10 cellular contexts compared by ENCODE assay signal in genomic region chr3:38163117-38163870, GRCh38. TPM values are rescaled to one million over a fixed set of nuclear protein-coding genes. Genes with fewer than 3 reads are reported as not detected.
DNase-seq lines count a peak whose midpoint lies in the region; ATAC-seq and TF ChIP-seq lines count a peak whose summit lies in the region.
"Had no signal": no experiment of that assay in that cellular context is flagged by ENCODE, and none has a peak within 500 bp of the region (broad histone marks: within the 10 kb centered on the region; RNA-seq: fewer than 3 reads in every experiment).

No MANE protein-coding gene starts in this region.

- H3K9me2 ChIP-seq in Loucy (replicated peaks; ENCODE audit: low read depth, low read length): no peaks in the 10 kb centered on the region

- H4K20me1 ChIP-seq in Loucy (ENCODE audit: insufficient read depth, low read length, poor library complexity, severe bottlenecking): peaks cover 19% of the 10 kb centered on the region

- no peaks in the 10 kb centered on the region for H3K27me3 Mint-ChIP-seq in activated naive CD8-positive, alpha-beta T cell treated with anti-CD3 and anti-CD28 coated beads, Interleukin-2, amount 50 U/mL, for 24 hours
- peaks cover 0 to 6% (median 0%) of the 10 kb centered on the region in 5 donors for H3K27me3 Mint-ChIP-seq in naive thymus-derived CD4-positive, alpha-beta T cell

- peaks cover 41% of the 10 kb centered on the region for H3K79me2 ChIP-seq in Loucy (ENCODE audit: insufficient read depth, low read length)

- no peaks in the 10 kb centered on the region for H3K27me3 ChIP-seq in Loucy (ENCODE audit: insufficient read depth, low read length, poor library complexity, severe bottlenecking)
- no peaks in the 10 kb centered on the region for H3K27me3 ChIP-seq in naive thymus-derived CD4-positive, alpha-beta T cell (ENCODE audit: control insufficient read depth in 2 of 2, insufficient read depth in 2 of 2, low read length in 2 of 2)
- H3K27me3 ChIP-seq: tibial artery had no signal

- H3K27ac Mint-ChIP-seq in activated naive CD8-positive, alpha-beta T cell treated with anti-CD3 and anti-CD28 coated beads, Interleukin-2, amount 50 U/mL, for 24 hours: peak overlapping the region; percentile 39
- peak overlapping the region in 8 of 9 donors; percentile 37 to 100 (median 100) for H3K27ac Mint-ChIP-seq in naive thymus-derived CD4-positive, alpha-beta T cell

- H3K36me3 ChIP-seq in Loucy (ENCODE audit: insufficient read depth, low read length): no peaks in the 10 kb centered on the region
- peaks cover 0 to 7% (median 0%) of the 10 kb centered on the region in 3 experiments for H3K36me3 ChIP-seq in naive thymus-derived CD4-positive, alpha-beta T cell (ENCODE audit: control insufficient read depth in 2 of 3, insufficient read depth in 3 of 3, low read length in 3 of 3)
- H3K36me3 ChIP-seq: tibial artery had no signal

- 0 out of 2 replicates have a peak, but pooled peaks have one; percentile 31 for TF ChIP-seq CTCF in Loucy (conservative IDR thresholded peaks at IDR 0.05; ENCODE audit: low read length)

- POLR2A ChIA-PET in naive thymus-derived CD4-positive, alpha-beta T cell (lab: Charles Lee): interaction anchor here (1.1 to 5.4 kb wide), 3 partner anchors 8 to 23 kb away, joined by 3 to 156 read pairs (median 3); partner anchors contain the start of genes ACAA1 and MYD88

- no peak overlapping the region for H3K4me3 Mint-ChIP-seq in activated naive CD8-positive, alpha-beta T cell treated with anti-CD3 and anti-CD28 coated beads, Interleukin-2, amount 50 U/mL, for 24 hours
- peak overlapping the region in 8 of 10 donors; percentile 7 to 65 (median 26) for H3K4me3 Mint-ChIP-seq in naive thymus-derived CD4-positive, alpha-beta T cell

- no peaks in the 10 kb centered on the region for H3K9me3 Mint-ChIP-seq in activated naive CD8-positive, alpha-beta T cell treated with anti-CD3 and anti-CD28 coated beads, Interleukin-2, amount 50 U/mL, for 24 hours
- peaks cover 0 to 4% (median 0%) of the 10 kb centered on the region in 11 donors for H3K9me3 Mint-ChIP-seq in naive thymus-derived CD4-positive, alpha-beta T cell

- peaks cover 2% of the 10 kb centered on the region; the same call in 1 of the 2 replicates for H3F3A ChIP-seq in Loucy (ENCODE audit: low read depth)

- CTCF ChIA-PET in naive thymus-derived CD4-positive, alpha-beta T cell (lab: Charles Lee): interaction anchor here (0.5 to 2.0 kb wide), 3 partner anchors 16 to 46 kb away, joined by 3 to 7 read pairs (median 6); partner anchors contain the start of gene ACAA1

- peak overlapping the region; percentile 92 for H3K9ac ChIP-seq in Loucy (ENCODE audit: low read depth, low read length, poor library complexity, severe bottlenecking)

- peak overlapping the region; percentile 86 for H3K4me2 ChIP-seq in Loucy (ENCODE audit: low read depth, low read length, poor library complexity, severe bottlenecking)

- intact Hi-C loops in naive thymus-derived CD4-positive, alpha-beta T cell (cut with micrococcal nuclease): loop anchor here in 1 of 2 donors (10.0 kb wide), 1 partner anchor 1222 kb away; the partner anchor contains the start of gene SLC25A38
- intact Hi-C loops in posterior vena cava (cut with DNase I): no loop called here

- H3K4me1 Mint-ChIP-seq in activated naive CD8-positive, alpha-beta T cell treated with anti-CD3 and anti-CD28 coated beads, Interleukin-2, amount 50 U/mL, for 24 hours: peaks cover 37% of the 10 kb centered on the region
- peaks cover 22 to 37% (median 29%) of the 10 kb centered on the region in 7 donors for H3K4me1 Mint-ChIP-seq in naive thymus-derived CD4-positive, alpha-beta T cell

- H3K4me3 ChIP-seq in Loucy (ENCODE audit: low read length, poor library complexity, severe bottlenecking): no peak overlapping the region
- no peak overlapping the region for H3K4me3 ChIP-seq in naive thymus-derived CD4-positive, alpha-beta T cell (ENCODE audit: low read length)

- DNase-seq in DMS 273 (lab: John Stamatoyannopoulos, UW; ENCODE audit: unreplicated experiment) (peak; percentile 38), DMS 273 treated with DMSO at 0.1 percent for 48 hours (lab: John Stamatoyannopoulos, UW) (no peak), SKM-1 treated with dmso at 0.1 percent for 144 hours (lab: John Stamatoyannopoulos, UW; ENCODE audit: unreplicated experiment) (no peak), posterior vena cava (ENCODE audit: low spot score) (no peak), globus pallidus (ENCODE audit: low spot score) (no peak)
- no peak for DNase-seq in activated naive CD8-positive, alpha-beta T cell treated with anti-CD3 and anti-CD28 coated beads, Interleukin-2, amount 50 U/mL, for 24 hours
- peak in 2 of 9 donors; percentile 23 to 24 for DNase-seq in naive thymus-derived CD4-positive, alpha-beta T cell
- DNase-seq: activated effector memory CD4-positive, alpha-beta T cell treated with anti-CD3 and anti-CD28 coated beads, Interleukin-2, amount 50 U/mL, for 16 hours; tibial artery had no signal

- peaks cover 30% of the 10 kb centered on the region for H3K4me1 ChIP-seq in Loucy (ENCODE audit: insufficient read depth, low read length, poor library complexity, severe bottlenecking)
- peaks cover 18 to 22% of the 10 kb centered on the region in 2 donors for H3K4me1 ChIP-seq in naive thymus-derived CD4-positive, alpha-beta T cell (ENCODE audit: control insufficient read depth in 2 of 2, insufficient read depth in 2 of 2, low read length in 2 of 2)

- peak overlapping the region; percentile 98 for H3K27ac ChIP-seq in naive thymus-derived CD4-positive, alpha-beta T cell (ENCODE audit: low read depth, low read length)

- peaks cover 9% of the 10 kb centered on the region for H3K36me3 Mint-ChIP-seq in activated naive CD8-positive, alpha-beta T cell treated with anti-CD3 and anti-CD28 coated beads, Interleukin-2, amount 50 U/mL, for 24 hours (ENCODE audit: low read depth)
- peaks cover 0 to 18% (median 0%) of the 10 kb centered on the region in 5 donors for H3K36me3 Mint-ChIP-seq in naive thymus-derived CD4-positive, alpha-beta T cell

- no peak overlapping the region for H2AFZ ChIP-seq in Loucy (ENCODE audit: low read length)

- no peaks in the 10 kb centered on the region for H3K9me3 ChIP-seq in Loucy (ENCODE audit: insufficient read depth, low read depth, low read length)
- no peaks in the 10 kb centered on the region for H3K9me3 ChIP-seq in naive thymus-derived CD4-positive, alpha-beta T cell (ENCODE audit: control insufficient read depth in 2 of 3, low read length in 3 of 3)
- H3K9me3 ChIP-seq: tibial artery had no signal

- ATAC-seq in activated naive CD8-positive, alpha-beta T cell treated with anti-CD3 and anti-CD28 coated beads, Interleukin-2, amount 50 U/mL, for 24 hours: no peak
- ATAC-seq in naive thymus-derived CD4-positive, alpha-beta T cell: no peak

RNA-seq across cellular contexts. Expression of gene OXSR1, which starts 2.0 kb away (rescaled TPM):
- 10 to 100 TPM; 35.0 to 59.7 (median 38.8) TPM for total RNA-seq in naive thymus-derived CD4-positive, alpha-beta T cell
- polyA plus RNA-seq in naive thymus-derived CD4-positive, alpha-beta T cell: 10 to 100 TPM; 12.3 to 14.4 TPM
- total RNA-seq in posterior vena cava: 10 to 100 TPM; 30.4 to 52.3 TPM

RNA-seq across cellular contexts. Expression of gene MYD88, which starts 24.8 kb away (rescaled TPM):
- total RNA-seq in naive thymus-derived CD4-positive, alpha-beta T cell: 100 to 1,000 TPM in 1 of 5 experiments, 10 to 100 TPM in 4; 35.2 to 108 (median 41.6) TPM
- 10 to 100 TPM; 52.8 to 75.4 TPM for polyA plus RNA-seq in naive thymus-derived CD4-positive, alpha-beta T cell
- 10 to 100 TPM; 24.7 to 26.3 TPM for total RNA-seq in posterior vena cava

RNA-seq across cellular contexts. Expression of gene ACAA1, which starts 26.4 kb away (rescaled TPM):
- 100 to 1,000 TPM in 1 of 5 experiments, 10 to 100 TPM in 4; 88.1 to 129 (median 91.0) TPM for total RNA-seq in naive thymus-derived CD4-positive, alpha-beta T cell
- 10 to 100 TPM; 64.4 to 65.9 TPM for polyA plus RNA-seq in naive thymus-derived CD4-positive, alpha-beta T cell
- 10 to 100 TPM; 29.8 to 41.9 TPM for total RNA-seq in posterior vena cava
